8 cellular contexts compared by ENCODE assay signal in the genomic region with DNA sequence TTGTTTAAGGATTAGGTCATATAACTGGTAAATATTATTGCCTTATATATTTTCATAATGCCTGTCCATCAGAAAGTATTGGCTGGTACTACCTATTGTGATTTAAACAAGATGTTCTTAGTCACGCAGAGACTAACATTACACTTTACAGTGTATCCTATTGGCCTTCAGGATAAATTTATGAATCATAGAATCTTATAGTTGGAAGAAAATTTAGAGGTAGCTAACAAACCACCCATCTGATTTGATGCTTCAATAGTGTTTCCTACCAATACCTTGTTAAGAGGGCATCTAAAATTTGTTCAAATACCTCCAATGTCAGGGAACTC.
"Had no signal": no experiment of that assay in that cellular context is flagged by ENCODE, and none has a peak within 500 bp of the region (broad histone marks: within the 10 kb centered on the region; RNA-seq: fewer than 3 reads in every experiment).

No MANE protein-coding gene starts in this region.

- H3K4me3 ChIP-seq: GM12878 had no signal

- DNase-seq: GDM1, GF-D8 had no signal

- ATAC-seq: GM12878 had no signal

- FAIRE-seq: G401.6, GM12878, GM12891, GM12892, GM18507, GM19239 had no signal
